32 cellular contexts compared by ENCODE assay signal in the genomic region with DNA sequence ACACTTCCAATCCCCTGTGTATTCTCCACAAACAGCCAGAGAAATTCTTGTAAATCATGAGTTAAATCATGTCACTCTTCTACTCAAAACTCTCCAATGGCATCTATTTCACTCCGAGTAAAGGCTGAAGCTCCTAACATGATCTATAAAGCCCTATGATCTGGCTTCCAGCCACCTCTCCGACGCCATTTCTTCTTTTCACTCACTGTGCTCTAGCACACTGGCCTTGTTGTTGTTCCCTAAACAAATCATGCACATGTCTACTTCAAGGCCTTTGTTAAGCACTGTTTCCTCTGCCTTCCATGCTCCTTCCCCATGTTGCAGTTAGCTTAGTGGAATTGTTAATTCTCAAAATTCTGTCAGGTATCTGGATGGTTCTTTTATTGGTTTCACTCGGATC.
"Had no signal": no experiment of that assay in that cellular context is flagged by ENCODE, and none has a peak within 500 bp of the region (broad histone marks: within the 10 kb centered on the region; RNA-seq: fewer than 3 reads in every experiment).

No MANE protein-coding gene starts in this region.

- H3K27ac ChIP-seq: body of pancreas, brain microvascular endothelial cell, breast epithelium, VCaP had no signal

- H3K4me3 ChIP-seq: body of pancreas, breast epithelium had no signal

- H3K4me1 ChIP-seq: breast epithelium had no signal

- ATAC-seq: activated CD4-positive, alpha-beta T cell treated with anti-CD3 and anti-CD28 coated beads for 36 hours; activated CD4-positive, CD25-positive, alpha-beta regulatory T cell treated with anti-CD3 and anti-CD28 coated beads, Interleukin-2, amount 50 U/mL, for 24 hours; activated CD8-positive, alpha-beta memory T cell treated with anti-CD3 and anti-CD28 coated beads, Interleukin-2, amount 10 ng/mL, durations not matched to agents 7 days and 5 days; activated CD8-positive, alpha-beta T cell treated with anti-CD3 and anti-CD28 coated beads, Interleukin-2, amount 10 ng/mL, durations not matched to agents 7 days and 5 days; activated naive CD4-positive, alpha-beta T cell treated with anti-CD3 and anti-CD28 coated beads, Interleukin-2, amount 50 U/mL, for 72 hours; body of pancreas; T-cell had no signal

- H3K27me3 ChIP-seq: body of pancreas, brain microvascular endothelial cell, breast epithelium had no signal

- DNase-seq: activated CD4-positive, alpha-beta memory T cell treated with anti-CD3 and anti-CD28 coated beads, Interleukin-2, amount 10 ng/mL, durations not matched to agents 7 days and 5 days; activated CD4-positive, alpha-beta T cell treated with anti-CD3 and anti-CD28 coated beads for 1 hour; activated CD4-positive, alpha-beta T cell treated with anti-CD3 and anti-CD28 coated beads for 36 hours; activated CD4-positive, alpha-beta T cell treated with anti-CD3 and anti-CD28 coated beads for 48 hours; activated CD4-positive, alpha-beta T cell treated with anti-CD3 and anti-CD28 coated beads, Interleukin-2, amount 10 ng/mL, durations not matched to agents 7 days and 5 days; activated CD4-positive, alpha-beta T cell treated with anti-CD3 and anti-CD28 coated beads, Interleukin-2, amount 50 U/mL, for 48 hours; activated CD4-positive, CD25-positive, alpha-beta regulatory T cell; activated CD8-positive, alpha-beta memory T cell treated with anti-CD3 and anti-CD28 coated beads for 24 hours; activated CD8-positive, alpha-beta memory T cell treated with anti-CD3 and anti-CD28 coated beads, Interleukin-2, amount 10 ng/mL, durations not matched to agents 7 days and 5 days; activated CD8-positive, alpha-beta memory T cell treated with anti-CD3 and anti-CD28 coated beads, Interleukin-2, amount 50 U/mL, for 48 hours; activated CD8-positive, alpha-beta T cell treated with anti-CD3 and anti-CD28 coated beads, Interleukin-2, amount 10 ng/mL, durations not matched to agents 7 days and 5 days; activated effector memory CD4-positive, alpha-beta T cell treated with anti-CD3 and anti-CD28 coated beads, Interleukin-2, amount 50 U/mL, for 16 hours; activated gamma-delta T cell treated with Interleukin-2 at 50 U/mL for 16 hours; activated naive CD4-positive, alpha-beta T cell; activated naive CD4-positive, alpha-beta T cell treated with anti-CD3 and anti-CD28 coated beads for 36 hours; activated naive CD4-positive, alpha-beta T cell treated with anti-CD3 and anti-CD28 coated beads, Interleukin-2, amount 50 U/mL, for 16 hours; activated naive CD8-positive, alpha-beta T cell treated with anti-CD3 and anti-CD28 coated beads for 36 hours; activated T-cell treated with anti-CD3 and anti-CD28 coated beads, Interleukin-2, amount 50 U/mL, for 24 hours; activated T-cell treated with anti-CD3 and anti-CD28 coated beads, Interleukin-2, amount 50 U/mL, for 48 hours; amygdala; anterior cingulate cortex; body of pancreas; brain microvascular endothelial cell; caudate nucleus; cerebellar nuclear complex; T-cell; T-helper 2 cell; T-helper 9 cell had no signal

- H3K36me3 ChIP-seq: brain microvascular endothelial cell, breast epithelium had no signal

- H3K9me3 ChIP-seq: body of pancreas, breast epithelium had no signal
